Comparison of ENCODE assay signal across 8 cellular contexts in genomic region chr11:63680842-63681207, GRCh38. TPM values are rescaled to one million over a fixed set of nuclear protein-coding genes. Genes with fewer than 3 reads are reported as not detected.
DNase-seq lines count a peak whose midpoint lies in the region; ATAC-seq and TF ChIP-seq lines count a peak whose summit lies in the region.

No MANE protein-coding gene starts in this region.

- H3K18ac ChIP-seq in trophoblast cell (ENCODE audit: low read length): no peak overlapping the region

- DNase-seq in D341Med (ENCODE audit: low spot score): peak; percentile 47
- peak; percentile 16 for DNase-seq in HK-2 (ENCODE audit: unreplicated experiment)
- peak; percentile 25 to 47 for DNase-seq in activated CD4-positive, alpha-beta T cell treated with anti-CD3 and anti-CD28 coated beads, Interleukin-2, amount 50 U/mL, for 48 hours
- DNase-seq in fibroblast of mammary gland (ENCODE audit: low read depth): peak; percentile 44
- no peak for DNase-seq in trophoblast cell

- no peak overlapping the region for H2AK5ac ChIP-seq in trophoblast cell (ENCODE audit: low read length)

- no peaks in the 10 kb centered on the region for H3K9me3 ChIP-seq in trophoblast cell (ENCODE audit: insufficient read depth, low read depth, low read length)

- H3K23ac ChIP-seq in trophoblast cell (ENCODE audit: low read length): no peak overlapping the region

- H3K79me1 ChIP-seq in trophoblast cell (ENCODE audit: low read length): peaks cover 4% of the 10 kb centered on the region

- ATAC-seq in HG03045 (IDR thresholded peaks at IDR 0.05; ENCODE audit: unreplicated experiment) (no peak), GM21528 (IDR thresholded peaks at IDR 0.05; ENCODE audit: low FRiP score, unreplicated experiment) (no peak), HG03354 (IDR thresholded peaks at IDR 0.05; ENCODE audit: poor library complexity, severe bottlenecking, unreplicated experiment) (no peak)

- H2AFZ ChIP-seq in trophoblast cell (ENCODE audit: insufficient read depth, low read length, poor library complexity): peak overlapping the region; percentile 67

- H4K12ac ChIP-seq in trophoblast cell (ENCODE audit: low read depth, low read length): no peak overlapping the region

- H3K36me3 ChIP-seq in trophoblast cell (ENCODE audit: control insufficient read depth in 1 of 2, insufficient read depth in 2 of 2, low read length in 2 of 2): no peaks in the 10 kb centered on the region

- H3K4me2 ChIP-seq in trophoblast cell (ENCODE audit: low read length): peak overlapping the region; percentile 83

- H4K8ac ChIP-seq in trophoblast cell (ENCODE audit: low read depth, low read length): peak overlapping the region; percentile 37

- peaks cover 7 to 8% of the 10 kb centered on the region in 2 experiments for H3K4me1 ChIP-seq in trophoblast cell (ENCODE audit: control insufficient read depth in 1 of 2, insufficient read depth in 2 of 2, low read length in 2 of 2)

- H3K4ac ChIP-seq in trophoblast cell (ENCODE audit: low read depth, low read length): no peak overlapping the region

- peak overlapping the region; percentile 31 for H3K14ac ChIP-seq in trophoblast cell (ENCODE audit: low read length)

- TF ChIP-seq CTCF in fibroblast of mammary gland (conservative IDR thresholded peaks at IDR 0.05; ENCODE audit: control insufficient read depth, insufficient read depth, low read depth, low read length): no peak

- no peaks in the 10 kb centered on the region for H3K27me3 ChIP-seq in trophoblast cell (ENCODE audit: insufficient read depth, low read length)

- H4K91ac ChIP-seq in trophoblast cell (ENCODE audit: low read depth, low read length): peak overlapping the region; percentile 39

- no CpG with 5 or more reads among the region's 10 CpGs for WGBS in trophoblast cell (ENCODE audit: extremely low coverage, insufficient coverage, insufficient read length)

- H2BK5ac ChIP-seq in trophoblast cell (ENCODE audit: low read depth, low read length, poor library complexity): no peak overlapping the region

- peaks cover 8% of the 10 kb centered on the region for H3K79me2 ChIP-seq in trophoblast cell (ENCODE audit: control insufficient read depth, insufficient read depth, low read length, poor library complexity)

- H2BK12ac ChIP-seq in trophoblast cell (ENCODE audit: low read length): no peak overlapping the region

- no peak overlapping the region for H2BK120ac ChIP-seq in trophoblast cell (ENCODE audit: insufficient read depth, low read length, poor library complexity)

- no peak overlapping the region for H3K9ac ChIP-seq in trophoblast cell (ENCODE audit: low read length)

- H3K27ac ChIP-seq in trophoblast cell (ENCODE audit: low read depth, low read length): no peak overlapping the region

- H3K4me3 ChIP-seq in fibroblast of mammary gland (ENCODE audit: control insufficient read depth, low read depth, low read length): peak overlapping the region; percentile 53
- no peak overlapping the region for H3K4me3 ChIP-seq in trophoblast cell (ENCODE audit: low read depth, low read length)

RNA-seq across cellular contexts. Expression of gene RTN3, which starts 0.5 kb away (rescaled TPM):
- polyA plus RNA-seq in trophoblast cell (2013): 186 and 191 TPM in 2 replicates

RNA-seq across cellular contexts. Expression of gene ATL3, which starts 9.6 kb away (rescaled TPM):
- polyA plus RNA-seq in trophoblast cell (2013): 17.6 and 18.0 TPM in 2 replicates

Comparison
In these comparisons a context has a peak if more than half of its experiments do, and no peak if none do; other contexts are left out.
1. DNase-seq: peak in D341Med (single experiment), HK-2 (single experiment), activated CD4-positive, alpha-beta T cell treated with anti-CD3 and anti-CD28 coated beads, Interleukin-2, amount 50 U/mL, for 48 hours (2 of 2) and fibroblast of mammary gland (single experiment); none in trophoblast cell (0 of 2).